8 cellular contexts compared by ENCODE assay signal in the genomic region with DNA sequence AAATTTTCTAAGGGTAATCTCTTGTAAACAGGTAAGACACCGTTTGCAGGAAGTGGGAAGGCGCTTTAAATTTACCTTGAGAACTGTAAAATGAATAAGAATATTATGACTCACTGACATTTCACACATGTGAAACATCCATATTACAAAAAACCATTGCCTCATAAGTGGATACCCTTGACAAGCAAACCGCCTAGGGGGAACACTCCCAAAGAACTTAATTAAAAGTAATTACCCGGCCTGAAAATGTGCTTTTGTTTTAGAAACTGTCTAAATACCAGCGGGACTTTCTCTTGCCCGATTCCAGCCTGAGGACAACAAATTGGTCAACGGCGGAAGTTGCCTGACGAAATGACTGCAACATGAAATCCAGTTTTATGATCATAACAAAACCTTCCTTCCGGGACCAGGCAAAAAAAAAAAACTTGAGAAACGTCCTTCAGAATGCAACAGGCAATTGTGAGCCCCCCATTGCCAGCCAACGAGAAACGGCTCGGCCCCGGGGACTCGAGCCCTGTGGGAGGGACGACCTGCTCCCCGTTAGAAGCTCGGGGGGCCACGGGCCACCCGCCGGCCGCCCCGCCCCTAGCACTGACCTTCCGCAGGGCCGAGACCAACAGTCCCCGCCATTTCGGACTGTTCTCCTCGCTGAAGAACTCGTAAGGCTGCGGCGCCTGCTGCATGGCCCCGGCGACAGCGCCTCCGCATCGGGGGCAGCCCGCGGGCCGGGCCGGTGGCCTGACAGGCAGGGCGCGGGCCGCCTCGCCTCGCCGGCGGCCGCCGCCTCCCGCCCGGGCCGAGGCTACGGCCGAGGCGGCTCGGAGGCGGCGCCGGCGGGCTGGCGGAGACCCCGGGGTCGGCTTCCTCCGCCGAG. TPM values are rescaled to one million over a fixed set of nuclear protein-coding genes. Genes with fewer than 3 reads are reported as not detected.
DNase-seq lines count a peak whose midpoint lies in the region; ATAC-seq and TF ChIP-seq lines count a peak whose summit lies in the region.

No MANE protein-coding gene starts in this region.

- H3K36me3 ChIP-seq in left lung, result no peaks in the 10 kb centered on the region

- no peak for TF ChIP-seq CTCF in left lung (IDR thresholded peaks at IDR 0.05)

- H3K27ac ChIP-seq in left lung, result peak overlapping the region; percentile 98 to 99

- H3K9me3 ChIP-seq in left lung, result no peaks in the 10 kb centered on the region

- intact Hi-C loops in left lung (cut with DNase I), result no loop called here

- H3K4me1 ChIP-seq in left lung, result peaks cover 17 to 43% of the 10 kb centered on the region in 2 donors

- DNase-seq in NCI-H2196 (lab: John Stamatoyannopoulos, UW; ENCODE audit: unreplicated experiment) (peak; percentile 31), NCI-H2196 treated with DMSO at 0.1 percent for 48 hours (lab: John Stamatoyannopoulos, UW; ENCODE audit: unreplicated experiment) (no peak), NCI-H1092 (lab: John Stamatoyannopoulos, UW) (peak; percentile 8), dedifferentiated amniotic fluid mesenchymal stem cell (ENCODE audit: extremely low spot score) (peak; percentile 65), left lung (peak; percentile 66 to 90)
- peak; percentile 16 to 22 for DNase-seq in activated CD4-positive, alpha-beta T cell treated with anti-CD3 and anti-CD28 coated beads for 4 hours
- peak; percentile 9 to 18 for DNase-seq in stimulated activated CD4-positive, alpha-beta T cell treated with anti-CD3 and anti-CD28 coated beads, Interleukin-2, amount 100 ng/mL, for 48 hours

- ATAC-seq in HG02678 (IDR thresholded peaks at IDR 0.05; ENCODE audit: unreplicated experiment) (peak; percentile 30), left lung (peak; percentile 42)

- peak overlapping the region; percentile 69 to 76 for H3K4me3 ChIP-seq in left lung

- H3K27me3 ChIP-seq in left lung, result no peaks in the 10 kb centered on the region

RNA-seq across cellular contexts. Expression of gene SOS2, which starts 0.5 kb away (rescaled TPM):
- 10 to 100 TPM; 27.8 to 31.4 TPM for total RNA-seq in left lung
